In genomic region chr22:37607010-37607911, GRCh38 we compare ENCODE assay signal across 1 cellular context.
TF ChIP-seq lines count a peak whose summit lies in the region.

No MANE protein-coding gene starts in this region.

TF ChIP-seq in HepG2, 621 proteins besides CTCF, POLR2A, EP300 and RAD21 (continued from another document and continues in another):
- TF ChIP-seq ZBTB40 (IDR thresholded peaks at IDR 0.05) (no peak), ZBTB40 (CRISPR knock-in tag; IDR thresholded peaks at IDR 0.05) (0 out of 2 replicates have a peak, but pooled peaks have one; percentile 38), PHB2 (IDR thresholded peaks at IDR 0.05; ENCODE audit: partially characterized antibody) (no peak), HMG20A (CRISPR knock-in tag; IDR thresholded peaks at IDR 0.05; ENCODE audit: borderline replicate concordance) (no peak), TAF15 (IDR thresholded peaks at IDR 0.05; ENCODE audit: low read depth, low read length, poor library complexity, severe bottlenecking) (no peak), BRF2 (CRISPR knock-in tag; IDR thresholded peaks at IDR 0.05) (no peak), ZNF546 (CRISPR knock-in tag; conservative IDR thresholded peaks at IDR 0.05) (no peak), RBM39 (IDR thresholded peaks at IDR 0.05; ENCODE audit: low read depth, low read length, poor library complexity, severe bottlenecking) (no peak), SMARCE1 (IDR thresholded peaks at IDR 0.05; ENCODE audit: borderline replicate concordance) (no peak), GLI4 (CRISPR knock-in tag; IDR thresholded peaks at IDR 0.05; ENCODE audit: borderline replicate concordance) (no peak), ZNF33B (CRISPR knock-in tag; IDR thresholded peaks at IDR 0.05) (no peak), NRL (CRISPR knock-in tag; IDR thresholded peaks at IDR 0.05; ENCODE audit: borderline replicate concordance) (peak; percentile 40; the same call in 1 of the 2 replicates), LRRFIP1 (CRISPR knock-in tag; conservative IDR thresholded peaks at IDR 0.05) (no peak), ZNF432 (CRISPR knock-in tag; IDR thresholded peaks at IDR 0.05; ENCODE audit: borderline replicate concordance) (no peak), ZSCAN30 (CRISPR knock-in tag; IDR thresholded peaks at IDR 0.05) (no peak), ZNF275 (CRISPR knock-in tag; IDR thresholded peaks at IDR 0.05; ENCODE audit: borderline replicate concordance) (no peak), ZNF260 (CRISPR knock-in tag; IDR thresholded peaks at IDR 0.05; ENCODE audit: borderline replicate concordance, low read depth) (no peak), MTF1 (CRISPR knock-in tag; IDR thresholded peaks at IDR 0.05) (no peak), ZNF3 (CRISPR knock-in tag; IDR thresholded peaks at IDR 0.05) (no peak), ZNF703 (CRISPR knock-in tag; IDR thresholded peaks at IDR 0.05; ENCODE audit: borderline replicate concordance) (no peak), ZNF589 (CRISPR knock-in tag; conservative IDR thresholded peaks at IDR 0.05) (no peak), CSRNP2 (CRISPR knock-in tag; conservative IDR thresholded peaks at IDR 0.05; ENCODE audit: low read depth) (no peak), SMC3 (IDR thresholded peaks at IDR 0.05; ENCODE audit: low read length) (peak; percentile 6; the same call in 1 of the 2 replicates), PRDM4 (CRISPR knock-in tag; IDR thresholded peaks at IDR 0.05; ENCODE audit: borderline replicate concordance) (no peak), ZMYM4 (CRISPR knock-in tag; IDR thresholded peaks at IDR 0.05) (peak; percentile 40; the same call in 1 of the 2 replicates), ATM (IDR thresholded peaks at IDR 0.05; ENCODE audit: borderline replicate concordance) (no peak), TAF1 (CRISPR knock-in tag; IDR thresholded peaks at IDR 0.05) (peak; percentile 7; the same call in 1 of the 2 replicates), SKIL (CRISPR knock-in tag; IDR thresholded peaks at IDR 0.05; ENCODE audit: borderline replicate concordance) (no peak), CCAR2 (optimal IDR thresholded peaks at IDR 0.05; ENCODE audit: low read depth, low read length) (no peak), ZBTB43 (CRISPR knock-in tag; conservative IDR thresholded peaks at IDR 0.05) (no peak), ZNF691 (CRISPR knock-in tag; IDR thresholded peaks at IDR 0.05; ENCODE audit: borderline replicate concordance, low read depth) (no peak), THAP7 (CRISPR knock-in tag; IDR thresholded peaks at IDR 0.05) (no peak), SP4 (CRISPR knock-in tag; IDR thresholded peaks at IDR 0.05) (no peak)
